20 cellular contexts compared by ENCODE assay signal in genomic region chr11:114274637-114275036, GRCh38. TPM values are rescaled to one million over a fixed set of nuclear protein-coding genes. Genes with fewer than 3 reads are reported as not detected.
DNase-seq lines count a peak whose midpoint lies in the region; ATAC-seq and TF ChIP-seq lines count a peak whose summit lies in the region.
"Had no signal": no experiment of that assay in that cellular context is flagged by ENCODE, and none has a peak within 500 bp of the region (broad histone marks: within the 10 kb centered on the region; RNA-seq: fewer than 3 reads in every experiment).

No MANE protein-coding gene starts in this region.

- TF ChIP-seq CTCF in coronary artery (IDR thresholded peaks at IDR 0.05) (no peak), right lobe of liver (IDR thresholded peaks at IDR 0.05) (no peak)

- intact Hi-C loops in right lobe of liver (cut with DNase I), result no loop called here

- H3K27ac ChIP-seq in coronary artery, result peak overlapping the region in 1 of 2 donors; percentile 54
- peak overlapping the region in 2 of 3 donors; percentile 2 to 29 for H3K27ac ChIP-seq in right lobe of liver
- H3K27ac ChIP-seq in rectal smooth muscle tissue (ENCODE audit: low read depth, low read length), result peak overlapping the region; percentile 38
- H3K27ac ChIP-seq: BLaER1 had no signal

- ATAC-seq in activated CD8-positive, alpha-beta memory T cell treated with anti-CD3 and anti-CD28 coated beads, Interleukin-2, amount 10 ng/mL, durations not matched to agents 7 days and 5 days, result no peak
- peak in 3 of 4 donors; percentile 31 to 51 (median 41) for ATAC-seq in right lobe of liver
- ATAC-seq in GM19351 (IDR thresholded peaks at IDR 0.05; ENCODE audit: unreplicated experiment), result no peak
- ATAC-seq in HG02840 (IDR thresholded peaks at IDR 0.05; ENCODE audit: low FRiP score, unreplicated experiment), result no peak
- ATAC-seq: HCT116 had no signal

- no peak for TF ChIP-seq POLR2A in right lobe of liver (IDR thresholded peaks at IDR 0.05)

- H3K27ac Mint-ChIP-seq in activated CD8-positive, alpha-beta memory T cell treated with anti-CD3 and anti-CD28 coated beads, Interleukin-2, amount 10 ng/mL, durations not matched to agents 7 days and 5 days, result no peak overlapping the region
- H3K27ac Mint-ChIP-seq: CD4-positive, alpha-beta memory T cell; HFFc6 had no signal

- CTCF ChIA-PET in activated CD8-positive, alpha-beta memory T cell treated with anti-CD3 and anti-CD28 coated beads, Interleukin-2, amount 10 ng/mL, durations not matched to agents 7 days and 5 days (lab: Charles Lee), result interaction anchor here (1.5 kb wide), 1 partner anchor 13 kb away, joined by 4 read pairs; no protein-coding TSS in a partner anchor

- H3K4me3 ChIP-seq in coronary artery (no peak overlapping the region), right lobe of liver (no peak overlapping the region), rectal smooth muscle tissue (ENCODE audit: low read length) (no peak overlapping the region)
- H3K4me3 ChIP-seq: BLaER1 had no signal

- WGBS in right lobe of liver (ENCODE audit: insufficient coverage, low coverage, low lambda C conversion rate, missing lambda C conversion rate), result 32% methylated on average over 3 of the region's 3 CpGs

- no peak overlapping the region for H3K9ac ChIP-seq in rectal smooth muscle tissue (ENCODE audit: low read length)
- H3K9ac ChIP-seq: BLaER1 had no signal

- no peaks in the 10 kb centered on the region for H3K9me3 ChIP-seq in right lobe of liver
- H3K9me3 ChIP-seq: BLaER1 had no signal

- peaks cover 0 to 41% (median 9%) of the 10 kb centered on the region in 4 donors for H3K4me1 ChIP-seq in right lobe of liver
- no peaks in the 10 kb centered on the region for H3K4me1 ChIP-seq in rectal smooth muscle tissue (ENCODE audit: control insufficient read depth, insufficient read depth, low read length)
- H3K4me1 ChIP-seq: BLaER1 had no signal

- H3K9me3 Mint-ChIP-seq in activated CD8-positive, alpha-beta memory T cell treated with anti-CD3 and anti-CD28 coated beads, Interleukin-2, amount 10 ng/mL, durations not matched to agents 7 days and 5 days (ENCODE audit: low read depth), result no peaks in the 10 kb centered on the region
- H3K9me3 Mint-ChIP-seq: CD14-positive monocyte had no signal

- peak; percentile 14 for DNase-seq in activated CD8-positive, alpha-beta memory T cell treated with anti-CD3 and anti-CD28 coated beads, Interleukin-2, amount 10 ng/mL, durations not matched to agents 7 days and 5 days
- no peak for DNase-seq in activated CD8-positive, alpha-beta memory T cell treated with anti-CD3 and anti-CD28 coated beads, Interleukin-2, amount 50 U/mL, for 48 hours
- peak; percentile 17 for DNase-seq in coronary artery (ENCODE audit: low spot score)
- no peak for DNase-seq in right lobe of liver
- DNase-seq in NCI-H2107 treated with DMSO at 0.1 percent for 48 hours (lab: John Stamatoyannopoulos, UW; ENCODE audit: unreplicated experiment), result no peak
- DNase-seq: 8988T; CD4-positive, alpha-beta memory T cell; DMS153; DMS79; GDM1; GOT3; H7; HFFc6; IMR-90 had no signal

- H3K36me3 Mint-ChIP-seq in activated CD8-positive, alpha-beta memory T cell treated with anti-CD3 and anti-CD28 coated beads, Interleukin-2, amount 10 ng/mL, durations not matched to agents 7 days and 5 days, result no peaks in the 10 kb centered on the region
- H3K36me3 Mint-ChIP-seq: CD14-positive monocyte; CD4-positive, alpha-beta memory T cell had no signal

- H3K27me3 ChIP-seq in right lobe of liver, result no peaks in the 10 kb centered on the region
- H3K27me3 ChIP-seq in rectal smooth muscle tissue (ENCODE audit: control insufficient read depth, insufficient read depth, low read length), result no peaks in the 10 kb centered on the region
- H3K27me3 ChIP-seq: BLaER1 had no signal

- peaks cover 50% of the 10 kb centered on the region for H3K27me3 Mint-ChIP-seq in activated CD8-positive, alpha-beta memory T cell treated with anti-CD3 and anti-CD28 coated beads, Interleukin-2, amount 10 ng/mL, durations not matched to agents 7 days and 5 days

- H3K36me3 ChIP-seq in right lobe of liver (no peaks in the 10 kb centered on the region), rectal smooth muscle tissue (ENCODE audit: control insufficient read depth, insufficient read depth, low read length) (no peaks in the 10 kb centered on the region)
- H3K36me3 ChIP-seq: BLaER1 had no signal

- no peaks in the 10 kb centered on the region for H3K4me1 Mint-ChIP-seq in activated CD8-positive, alpha-beta memory T cell treated with anti-CD3 and anti-CD28 coated beads, Interleukin-2, amount 10 ng/mL, durations not matched to agents 7 days and 5 days
- H3K4me1 Mint-ChIP-seq: CD14-positive monocyte; CD4-positive, alpha-beta memory T cell had no signal

- H3K4me3 Mint-ChIP-seq in activated CD8-positive, alpha-beta memory T cell treated with anti-CD3 and anti-CD28 coated beads, Interleukin-2, amount 10 ng/mL, durations not matched to agents 7 days and 5 days, result no peak overlapping the region
- H3K4me3 Mint-ChIP-seq: CD14-positive monocyte; CD4-positive, alpha-beta memory T cell; HFFc6 had no signal

RNA-seq across cellular contexts. Expression of gene NNMT, which starts 21.6 kb away (rescaled TPM):
- not detected for total RNA-seq in activated CD8-positive, alpha-beta memory T cell treated with anti-CD3 and anti-CD28 coated beads, Interleukin-2, amount 10 ng/mL, durations not matched to agents 7 days and 5 days
- total RNA-seq in right lobe of liver, result 1,000 to 10,000 TPM in 4 of 6 experiments, 100 to 1,000 TPM in 2; 634 to 3,368 (median 2,270) TPM
- total RNA-seq: CD4-positive, alpha-beta memory T cell; H7 had no signal

Comparison
In these comparisons a context has a peak if more than half of its experiments do, and no peak if none do; other contexts are left out.
1. DNase-seq: peak in activated CD8-positive, alpha-beta memory T cell treated with anti-CD3 and anti-CD28 coated beads, Interleukin-2, amount 10 ng/mL, durations not matched to agents 7 days and 5 days (single experiment) and coronary artery (single experiment); none in activated CD8-positive, alpha-beta memory T cell treated with anti-CD3 and anti-CD28 coated beads, Interleukin-2, amount 50 U/mL, for 48 hours (single experiment), right lobe of liver (0 of 3) and NCI-H2107 treated with DMSO at 0.1 percent for 48 hours (single experiment).
2. ATAC-seq: peak in right lobe of liver (3 of 4); none in activated CD8-positive, alpha-beta memory T cell treated with anti-CD3 and anti-CD28 coated beads, Interleukin-2, amount 10 ng/mL, durations not matched to agents 7 days and 5 days (single experiment), GM19351 (single experiment) and HG02840 (single experiment).
3. RNA of gene NNMT, which starts 21.6 kb away (total RNA-seq): 634 to 3,368 TPM in right lobe of liver; not detected in activated CD8-positive, alpha-beta memory T cell treated with anti-CD3 and anti-CD28 coated beads, Interleukin-2, amount 10 ng/mL, durations not matched to agents 7 days and 5 days; every median in the first group is over 100 times any median in the second.